In the genomic region with DNA sequence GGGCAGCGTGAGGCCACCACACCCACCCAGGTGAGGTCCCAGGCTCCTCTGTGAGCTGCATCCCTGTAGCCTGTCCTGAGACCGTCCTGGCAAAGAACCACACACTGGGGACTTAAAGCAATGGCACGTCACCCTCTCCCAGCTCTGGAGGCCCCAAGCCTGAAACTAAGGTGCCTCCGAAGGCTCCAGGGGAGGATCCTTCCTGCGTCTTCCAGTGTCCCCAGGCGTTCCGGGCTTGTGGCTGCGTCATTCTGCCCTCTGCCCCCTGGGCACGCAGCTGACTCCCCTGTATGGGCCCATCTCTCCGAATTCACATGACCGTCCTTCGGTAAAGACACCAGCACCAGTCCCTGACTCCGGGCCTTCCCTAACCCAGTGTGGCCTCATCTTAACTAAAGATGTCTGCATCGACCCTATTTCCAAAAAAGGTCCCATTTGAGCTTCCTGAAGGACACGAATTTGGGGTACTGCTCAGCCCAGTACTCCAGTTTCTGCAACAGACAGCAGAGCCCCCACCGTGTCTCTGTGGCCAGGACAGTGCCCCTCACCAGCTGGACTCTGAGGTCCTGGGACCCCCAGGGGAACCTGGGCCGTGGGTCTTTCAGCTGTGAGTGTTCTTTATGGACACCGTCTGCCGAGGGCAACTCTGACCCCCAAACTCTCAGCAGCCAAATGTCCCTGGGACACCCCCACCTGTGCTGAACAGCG, we compare ENCODE assay signal across 19 cellular contexts.
"Had no signal": no experiment of that assay in that cellular context is flagged by ENCODE, and none has a peak within 500 bp of the region (broad histone marks: within the 10 kb centered on the region; RNA-seq: fewer than 3 reads in every experiment).

No MANE protein-coding gene starts in this region.

- H3K4me1 ChIP-seq: gastrocnemius medialis, parathyroid adenoma, upper lobe of left lung had no signal

- H3K27me3 ChIP-seq: hepatocyte, upper lobe of left lung had no signal

- H3K4me1 Mint-ChIP-seq: natural killer cell had no signal

- ATAC-seq: activated CD8-positive, alpha-beta T cell treated with anti-CD3 and anti-CD28 coated beads, Interleukin-2, amount 10 ng/mL, durations not matched to agents 7 days and 5 days; gastrocnemius medialis; stimulated activated naive CD8-positive, alpha-beta T cell treated with anti-CD3 and anti-CD28 coated beads, Interleukin-15, Interleukin-2, amounts not matched to agents 100 U/mL and 50 U/mL, for 24 hours; WTC11 had no signal

- H3K27ac Mint-ChIP-seq: activated CD8-positive, alpha-beta T cell treated with anti-CD3 and anti-CD28 coated beads, Interleukin-2, amount 10 ng/mL, durations not matched to agents 7 days and 5 days; activated naive CD4-positive, alpha-beta T cell treated with anti-CD3 and anti-CD28 coated beads for 36 hours; natural killer cell; T-helper 1 cell treated with Interleukin-12 subunit alpha and Interleukin-12 subunit beta and Interleukin-4 antibody, amounts not matched to agents 30 μg/mL and 1 μg/mL, for 36 hours had no signal

- H3K27ac ChIP-seq: epithelial cell of prostate, gastrocnemius medialis, hepatocyte, parathyroid adenoma, suprapubic skin, upper lobe of left lung had no signal

- DNase-seq: activated CD4-positive, alpha-beta T cell treated with anti-CD3 and anti-CD28 coated beads for 48 hours; activated CD8-positive, alpha-beta memory T cell treated with anti-CD3 and anti-CD28 coated beads, Interleukin-2, amount 50 U/mL, for 48 hours; activated CD8-positive, alpha-beta T cell treated with anti-CD3 and anti-CD28 coated beads, Interleukin-2, amount 10 ng/mL, durations not matched to agents 7 days and 5 days; activated naive CD4-positive, alpha-beta T cell treated with anti-CD3 and anti-CD28 coated beads for 36 hours; caudate nucleus; cortex of kidney; effector memory CD4-positive, alpha-beta T cell; gastrocnemius medialis; mammary epithelial cell; natural killer cell; retina; stimulated activated naive CD8-positive, alpha-beta T cell treated with anti-CD3 and anti-CD28 coated beads, Interleukin-15, Interleukin-2, amounts not matched to agents 100 U/mL and 50 U/mL, for 24 hours had no signal

- H3K36me3 ChIP-seq: gastrocnemius medialis, suprapubic skin, upper lobe of left lung had no signal

- H3K4me3 Mint-ChIP-seq: activated CD8-positive, alpha-beta T cell treated with anti-CD3 and anti-CD28 coated beads, Interleukin-2, amount 10 ng/mL, durations not matched to agents 7 days and 5 days; activated naive CD4-positive, alpha-beta T cell treated with anti-CD3 and anti-CD28 coated beads for 36 hours; natural killer cell; T-helper 1 cell treated with Interleukin-12 subunit alpha and Interleukin-12 subunit beta and Interleukin-4 antibody, amounts not matched to agents 30 μg/mL and 1 μg/mL, for 36 hours; WTC11 had no signal

- H3K9me3 Mint-ChIP-seq: activated naive CD4-positive, alpha-beta T cell treated with anti-CD3 and anti-CD28 coated beads for 36 hours; natural killer cell; T-helper 1 cell treated with Interleukin-12 subunit alpha and Interleukin-12 subunit beta and Interleukin-4 antibody, amounts not matched to agents 30 μg/mL and 1 μg/mL, for 36 hours; WTC11 had no signal

- H3K9me3 ChIP-seq: gastrocnemius medialis, suprapubic skin, upper lobe of left lung had no signal

- H3K4me3 ChIP-seq: gastrocnemius medialis, hepatocyte, suprapubic skin, upper lobe of left lung had no signal

- H3K36me3 Mint-ChIP-seq: natural killer cell, WTC11 had no signal
